In genomic region chr1:108495008-108495407, GRCh38 we compare ENCODE assay signal across 7 cellular contexts. TPM values are rescaled to one million over a fixed set of nuclear protein-coding genes. Genes with fewer than 3 reads are reported as not detected.
"Had no signal": no experiment of that assay in that cellular context is flagged by ENCODE, and none has a peak within 500 bp of the region (broad histone marks: within the 10 kb centered on the region; RNA-seq: fewer than 3 reads in every experiment).

No MANE protein-coding gene starts in this region.

RNA-seq across cellular contexts. Expression of gene NBPF6, which starts 44.9 kb away (rescaled TPM):
- total RNA-seq: GM23248, GM23338, H1, H4, H7, H9, HFFc6 had no signal
